In genomic region chr1:113947388-113948107, GRCh38 we compare ENCODE assay signal across 9 cellular contexts. TPM values are rescaled to one million over a fixed set of nuclear protein-coding genes. Genes with fewer than 3 reads are reported as not detected.
DNase-seq lines count a peak whose midpoint lies in the region; ATAC-seq and TF ChIP-seq lines count a peak whose summit lies in the region.
"Had no signal": no experiment of that assay in that cellular context is flagged by ENCODE, and none has a peak within 500 bp of the region (broad histone marks: within the 10 kb centered on the region; RNA-seq: fewer than 3 reads in every experiment).

No MANE protein-coding gene starts in this region.

- H3K36me3 ChIP-seq in skeletal muscle tissue (ENCODE audit: control insufficient read depth in 3 of 3, insufficient read depth in 3 of 3, low read length in 3 of 3) (peaks cover 0 to 6% (median 0%) of the 10 kb centered on the region in 3 donors), brain microvascular endothelial cell (replicated peaks) (peaks cover 7% of the 10 kb centered on the region)

- H3K9me3 Mint-ChIP-seq in HFFc6 = no peaks in the 10 kb centered on the region
- no peaks in the 10 kb centered on the region for H3K9me3 Mint-ChIP-seq in T-helper 2 cell treated with Interferon-gamma antibody and Interleukin-4, amounts not matched to agents 5 μg/mL and 100 μg/mL, for 36 hours

- H3K27me3 ChIP-seq in skeletal muscle tissue (ENCODE audit: control insufficient read depth in 3 of 3, insufficient read depth in 3 of 3, low read length in 3 of 3) (no peaks in the 10 kb centered on the region), brain microvascular endothelial cell (replicated peaks) (no peaks in the 10 kb centered on the region)

- DNase-seq in HFFc6 = no peak
- DNase-seq in T-helper 2 cell treated with Interferon-gamma antibody and Interleukin-4, amounts not matched to agents 5 μg/mL and 100 μg/mL, for 36 hours (ENCODE audit: low spot score) = no peak
- DNase-seq in fibroblast of peridontal ligament (ENCODE audit: extremely low read depth) = peak; percentile 15
- DNase-seq in brain microvascular endothelial cell = no peak
- DNase-seq: NCI-H2171 had no signal

- peak overlapping the region in 2 of 3 donors; percentile 2 for H3K4me3 ChIP-seq in skeletal muscle tissue (ENCODE audit: low read length in 3 of 3)
- H3K4me3 ChIP-seq in brain microvascular endothelial cell (ENCODE audit: low read depth, low read length) = no peak overlapping the region

- H3K4me1 Mint-ChIP-seq in HFFc6 (ENCODE audit: low read depth) = peaks cover 28% of the 10 kb centered on the region
- H3K4me1 Mint-ChIP-seq in T-helper 2 cell treated with Interferon-gamma antibody and Interleukin-4, amounts not matched to agents 5 μg/mL and 100 μg/mL, for 36 hours (ENCODE audit: low read depth) = peaks cover 49% of the 10 kb centered on the region

- peaks cover 13 to 18% (median 13%) of the 10 kb centered on the region in 3 donors for H3K4me1 ChIP-seq in skeletal muscle tissue (ENCODE audit: control insufficient read depth in 3 of 3, insufficient read depth in 3 of 3, low read length in 3 of 3)

- peaks cover 17% of the 10 kb centered on the region for H3K36me3 Mint-ChIP-seq in HFFc6 (ENCODE audit: low read depth)
- peaks cover 36% of the 10 kb centered on the region for H3K36me3 Mint-ChIP-seq in T-helper 2 cell treated with Interferon-gamma antibody and Interleukin-4, amounts not matched to agents 5 μg/mL and 100 μg/mL, for 36 hours (ENCODE audit: low read depth)

- no peak overlapping the region for H3K4me3 Mint-ChIP-seq in HFFc6
- H3K4me3 Mint-ChIP-seq in T-helper 2 cell treated with Interferon-gamma antibody and Interleukin-4, amounts not matched to agents 5 μg/mL and 100 μg/mL, for 36 hours = peak overlapping the region; percentile 72

- no peaks in the 10 kb centered on the region for H3K27me3 Mint-ChIP-seq in HFFc6 (ENCODE audit: insufficient read depth)
- no peaks in the 10 kb centered on the region for H3K27me3 Mint-ChIP-seq in T-helper 2 cell treated with Interferon-gamma antibody and Interleukin-4, amounts not matched to agents 5 μg/mL and 100 μg/mL, for 36 hours (ENCODE audit: low read depth)

- no peaks in the 10 kb centered on the region for H3K9me3 ChIP-seq in skeletal muscle tissue (ENCODE audit: control insufficient read depth in 3 of 3, low read length in 3 of 3)

- H3K9ac ChIP-seq in skeletal muscle tissue (ENCODE audit: low read depth in 1 of 3, low read length in 3 of 3) = peak overlapping the region in 1 of 3 donors; percentile 25

- no peak for ATAC-seq in HG03565 (IDR thresholded peaks at IDR 0.05; ENCODE audit: unreplicated experiment)
- no peak for ATAC-seq in GM21381 (IDR thresholded peaks at IDR 0.05; ENCODE audit: unreplicated experiment)
- ATAC-seq in GM18861 (IDR thresholded peaks at IDR 0.05; ENCODE audit: unreplicated experiment) = no peak

- H3K27ac ChIP-seq in skeletal muscle tissue (ENCODE audit: low read depth, low read length) = peak overlapping the region; percentile 12
- no peak overlapping the region for H3K27ac ChIP-seq in brain microvascular endothelial cell

- peak overlapping the region; percentile 31 for H3K27ac Mint-ChIP-seq in HFFc6
- H3K27ac Mint-ChIP-seq in T-helper 2 cell treated with Interferon-gamma antibody and Interleukin-4, amounts not matched to agents 5 μg/mL and 100 μg/mL, for 36 hours = peak overlapping the region; percentile 82

- TF ChIP-seq CTCF in HFFc6 (IDR thresholded peaks at IDR 0.05) = no peak
- TF ChIP-seq CTCF in brain microvascular endothelial cell (IDR thresholded peaks at IDR 0.05; ENCODE audit: low read depth, low read length, missing control alignments) = no peak

- in situ Hi-C loops in brain microvascular endothelial cell (cut with HindIII; ENCODE audit: low pct_ligation_motif_present, low sequenced_read_pairs) = no loop called here

RNA-seq across cellular contexts. Expression of gene HIPK1, which starts 18.4 kb away (rescaled TPM):
- 10 to 100 TPM; 34.6 to 49.1 (median 38.7) TPM for total RNA-seq in HFFc6 (2021; fragmentation: NEBNext Ultra II Directional; extraction: Animal tissue kit (Norgen Biotek cat#: 25700))
- total RNA-seq in skeletal muscle tissue = 28.2 TPM

RNA-seq across cellular contexts. Expression of gene OLFML3, which starts 31.7 kb away (rescaled TPM):
- total RNA-seq in HFFc6 (2021; fragmentation: NEBNext Ultra II Directional; extraction: Animal tissue kit (Norgen Biotek cat#: 25700)) = 100 to 1,000 TPM in 4 of 6 experiments, 10 to 100 TPM in 2; 66.4 to 130 (median 123) TPM
- 86.1 TPM for total RNA-seq in skeletal muscle tissue

RNA-seq across cellular contexts. Expression of gene DCLRE1B, which starts 42.4 kb away (rescaled TPM):
- 1 to 10 TPM; 5.7 to 9.9 (median 8.8) TPM for total RNA-seq in HFFc6 (2021; fragmentation: NEBNext Ultra II Directional; extraction: Animal tissue kit (Norgen Biotek cat#: 25700))
- 3.7 TPM for total RNA-seq in skeletal muscle tissue

RNA-seq across cellular contexts. Expression of gene AP4B1, which starts 42.9 kb away (rescaled TPM):
- total RNA-seq in HFFc6 (2021; fragmentation: NEBNext Ultra II Directional; extraction: Animal tissue kit (Norgen Biotek cat#: 25700)) = 10 to 100 TPM; 12.6 to 14.0 (median 13.3) TPM
- total RNA-seq in skeletal muscle tissue = 16.7 TPM
